Comparison of ENCODE assay signal across 21 cellular contexts in genomic region chr11:10664005-10664404, GRCh38. TPM values are rescaled to one million over a fixed set of nuclear protein-coding genes. Genes with fewer than 3 reads are reported as not detected.
DNase-seq lines count a peak whose midpoint lies in the region; ATAC-seq and TF ChIP-seq lines count a peak whose summit lies in the region.
"Had no signal": no experiment of that assay in that cellular context is flagged by ENCODE, and none has a peak within 500 bp of the region (broad histone marks: within the 10 kb centered on the region; RNA-seq: fewer than 3 reads in every experiment).

No MANE protein-coding gene starts in this region.

- H3K9me3 Mint-ChIP-seq in CD14-positive monocyte: peaks cover 0 to 2% (median 0%) of the 10 kb centered on the region in 7 donors
- H3K9me3 Mint-ChIP-seq: activated naive CD8-positive, alpha-beta T cell treated with anti-CD3 and anti-CD28 coated beads, Interleukin-2, amount 10 ng/mL, durations not matched to agents 7 days and 5 days; activated T-helper 1 cell treated with anti-CD3 and anti-CD28 coated beads, Interleukin-12 subunit alpha, Interleukin-12 subunit beta, Interleukin-2, Interleukin-4 antibody, amounts not matched to agents 30 ng/mL and 10 ng/mL and 1 ng/mL, durations not matched to agents 14 hours and 24 hours and 36 hours had no signal

- DNase-seq in NCI-H146 treated with DMSO at 0.1 percent for 48 hours (lab: John Stamatoyannopoulos, UW; ENCODE audit: unreplicated experiment): peak; percentile 22
- no peak for DNase-seq in esophagus muscularis mucosa (ENCODE audit: extremely low spot score)
- no peak for DNase-seq in activated gamma-delta T cell (lab: John Stamatoyannopoulos, UW)
- no peak for DNase-seq in NCI-H128 (lab: John Stamatoyannopoulos, UW; ENCODE audit: unreplicated experiment)
- DNase-seq in CD14-positive monocyte (ENCODE audit: low spot score): no peak
- DNase-seq: activated naive CD8-positive, alpha-beta T cell treated with anti-CD3 and anti-CD28 coated beads, Interleukin-2, amount 10 ng/mL, durations not matched to agents 7 days and 5 days; CD4-positive, alpha-beta memory T cell; DMS79; effector memory CD4-positive, alpha-beta T cell; HCEC 1CT; NCI-H2029; NK-92 treated with Interleukin-12 subunit alpha and Interleukin-12 subunit beta, amount 100 ng/mL, for 24 hours; stimulated activated naive CD4-positive, alpha-beta T cell treated with Interleukin-2 at 50 U/mL for 16 hours had no signal

- no peak for ATAC-seq in GM21381 (IDR thresholded peaks at IDR 0.05; ENCODE audit: unreplicated experiment)
- ATAC-seq: HepG2, sciatic nerve had no signal

- peaks cover 0 to 9% of the 10 kb centered on the region in 2 donors for H3K36me3 Mint-ChIP-seq in CD14-positive monocyte
- H3K36me3 Mint-ChIP-seq: activated naive CD8-positive, alpha-beta T cell treated with anti-CD3 and anti-CD28 coated beads, Interleukin-2, amount 10 ng/mL, durations not matched to agents 7 days and 5 days; CD4-positive, alpha-beta memory T cell had no signal

- peaks cover 4 to 7% (median 6%) of the 10 kb centered on the region in 3 donors for H3K27me3 Mint-ChIP-seq in CD14-positive monocyte (ENCODE audit: low read depth in 3 of 3)

- H3K27ac Mint-ChIP-seq in CD14-positive monocyte: peak overlapping the region in 1 of 7 donors; percentile 23
- H3K27ac Mint-ChIP-seq: activated naive CD8-positive, alpha-beta T cell treated with anti-CD3 and anti-CD28 coated beads, Interleukin-2, amount 10 ng/mL, durations not matched to agents 7 days and 5 days; activated T-helper 1 cell treated with anti-CD3 and anti-CD28 coated beads, Interleukin-12 subunit alpha, Interleukin-12 subunit beta, Interleukin-2, Interleukin-4 antibody, amounts not matched to agents 30 ng/mL and 10 ng/mL and 1 ng/mL, durations not matched to agents 14 hours and 24 hours and 36 hours had no signal

- H3K4me1 ChIP-seq in BLaER1 treated with 17β-estradiol and CSF1 and Interleukin-3, amounts not matched to agents 10 nM and 100 nM: peaks cover 21 to 35% (median 23%) of the 10 kb centered on the region in 10 experiments
- H3K4me1 ChIP-seq in esophagus muscularis mucosa: peaks cover 72 to 100% (median 98%) of the 10 kb centered on the region in 4 donors
- peaks cover 26 to 47% (median 27%) of the 10 kb centered on the region in 3 donors for H3K4me1 ChIP-seq in skeletal muscle tissue (ENCODE audit: control insufficient read depth in 3 of 3, insufficient read depth in 3 of 3, low read length in 3 of 3)

- no peak for TF ChIP-seq POLR2A in esophagus muscularis mucosa (IDR thresholded peaks at IDR 0.05; ENCODE audit: low read depth)

- intact Hi-C loops in esophagus muscularis mucosa (cut with DNase I): no loop called here
- intact Hi-C loops in CD14-positive monocyte (cut with micrococcal nuclease): no loop called here

- peaks cover 21% of the 10 kb centered on the region for H3K4me1 Mint-ChIP-seq in CD14-positive monocyte

- H3K36me3 ChIP-seq in BLaER1 treated with 17β-estradiol and CSF1 and Interleukin-3, amounts not matched to agents 10 nM and 100 nM: no peaks in the 10 kb centered on the region
- H3K36me3 ChIP-seq in esophagus muscularis mucosa: no peaks in the 10 kb centered on the region
- no peaks in the 10 kb centered on the region for H3K36me3 ChIP-seq in skeletal muscle tissue (ENCODE audit: control insufficient read depth in 3 of 3, insufficient read depth in 3 of 3, low read length in 3 of 3)

- peak overlapping the region in 5 of 11 experiments; percentile 0 to 39 (median 5); a peak in 6 of 22 replicates for H3K27ac ChIP-seq in BLaER1 treated with 17β-estradiol and CSF1 and Interleukin-3, amounts not matched to agents 10 nM and 100 nM
- H3K27ac ChIP-seq in esophagus muscularis mucosa (replicated peaks in 1 of 4) (peak overlapping the region; percentile 85 to 90 (median 86)), skeletal muscle tissue (ENCODE audit: low read depth, low read length) (peak overlapping the region; percentile 55)
- H3K27ac ChIP-seq: RWPE1 had no signal

- H3K4me2 ChIP-seq in BLaER1 treated with 17β-estradiol and CSF1 and Interleukin-3, amounts not matched to agents 10 nM and 100 nM: peak overlapping the region; percentile 19 to 64 (median 52)

- no peak for TF ChIP-seq EP300 in esophagus muscularis mucosa (IDR thresholded peaks at IDR 0.05)

- H3K9ac ChIP-seq in BLaER1 treated with 17β-estradiol and CSF1 and Interleukin-3, amounts not matched to agents 10 nM and 100 nM: no peak overlapping the region
- H3K9ac ChIP-seq in skeletal muscle tissue (ENCODE audit: low read depth in 1 of 3, low read length in 3 of 3): no peak overlapping the region

- H3K9me3 ChIP-seq in BLaER1 treated with 17β-estradiol and CSF1 and Interleukin-3, amounts not matched to agents 10 nM and 100 nM (replicated peaks in 1 of 11): no peaks in the 10 kb centered on the region
- H3K9me3 ChIP-seq in esophagus muscularis mucosa: no peaks in the 10 kb centered on the region
- H3K9me3 ChIP-seq in skeletal muscle tissue (ENCODE audit: control insufficient read depth in 3 of 3, low read length in 3 of 3): no peaks in the 10 kb centered on the region

- 49% methylated on average over 6 of the region's 6 CpGs for WGBS in esophagus muscularis mucosa

- H4K20me1 ChIP-seq in BLaER1 treated with 17β-estradiol and CSF1 and Interleukin-3, amounts not matched to agents 10 nM and 100 nM: no peaks in the 10 kb centered on the region

- no peak overlapping the region for H3K4me3 ChIP-seq in BLaER1 treated with 17β-estradiol and CSF1 and Interleukin-3, amounts not matched to agents 10 nM and 100 nM
- H3K4me3 ChIP-seq in esophagus muscularis mucosa (no peak overlapping the region), skeletal muscle tissue (ENCODE audit: low read length in 3 of 3) (no peak overlapping the region)

- no peaks in the 10 kb centered on the region for H3K27me3 ChIP-seq in BLaER1 treated with 17β-estradiol and CSF1 and Interleukin-3, amounts not matched to agents 10 nM and 100 nM
- H3K27me3 ChIP-seq in esophagus muscularis mucosa (no peaks in the 10 kb centered on the region), skeletal muscle tissue (ENCODE audit: control insufficient read depth in 3 of 3, insufficient read depth in 3 of 3, low read length in 3 of 3) (no peaks in the 10 kb centered on the region)

- no peak for TF ChIP-seq CTCF in esophagus muscularis mucosa (IDR thresholded peaks at IDR 0.05)
- TF ChIP-seq CTCF in CD14-positive monocyte (IDR thresholded peaks at IDR 0.05): no peak

- H3K4me3 Mint-ChIP-seq in CD14-positive monocyte: no peak overlapping the region
- H3K4me3 Mint-ChIP-seq: activated naive CD8-positive, alpha-beta T cell treated with anti-CD3 and anti-CD28 coated beads, Interleukin-2, amount 10 ng/mL, durations not matched to agents 7 days and 5 days; activated T-helper 1 cell treated with anti-CD3 and anti-CD28 coated beads, Interleukin-12 subunit alpha, Interleukin-12 subunit beta, Interleukin-2, Interleukin-4 antibody, amounts not matched to agents 30 ng/mL and 10 ng/mL and 1 ng/mL, durations not matched to agents 14 hours and 24 hours and 36 hours; CD4-positive, alpha-beta memory T cell had no signal

RNA-seq across cellular contexts. Expression of gene IRAG1, which starts 29.6 kb away (rescaled TPM):
- 100 to 1,000 TPM; 205 to 338 (median 276) TPM for total RNA-seq in esophagus muscularis mucosa
- total RNA-seq in skeletal muscle tissue: 2.6 TPM
- 1 to 10 TPM; 3.0 to 3.3 TPM for polyA plus RNA-seq in CD14-positive monocyte
- total RNA-seq: activated naive CD8-positive, alpha-beta T cell treated with anti-CD3 and anti-CD28 coated beads, Interleukin-2, amount 10 ng/mL, durations not matched to agents 7 days and 5 days; activated T-helper 1 cell treated with anti-CD3 and anti-CD28 coated beads, Interleukin-12 subunit alpha, Interleukin-12 subunit beta, Interleukin-2, Interleukin-4 antibody, amounts not matched to agents 30 ng/mL and 10 ng/mL and 1 ng/mL, durations not matched to agents 14 hours and 24 hours and 36 hours; CD4-positive, alpha-beta memory T cell; NCI-H460 had no signal
- polyA plus RNA-seq: CD4-positive, alpha-beta memory T cell had no signal

Comparison
In these comparisons a context has a peak if more than half of its experiments do, and no peak if none do; other contexts are left out.
1. RNA of gene IRAG1, which starts 29.6 kb away (total RNA-seq): 205 to 338 TPM in esophagus muscularis mucosa; 2.6 TPM in skeletal muscle tissue (single experiment); every median in the first group is over 10 times any median in the second.